ENCODE assay signal across 9 cellular contexts in genomic region chr3:127473244-127474024, GRCh38.
DNase-seq lines count a peak whose midpoint lies in the region; ATAC-seq, FAIRE-seq and TF ChIP-seq lines count a peak whose summit lies in the region.
"Had no signal": no experiment of that assay in that cellular context is flagged by ENCODE, and none has a peak within 500 bp of the region (broad histone marks: within the 10 kb centered on the region; RNA-seq: fewer than 3 reads in every experiment).

No MANE protein-coding gene starts in this region.

- no peak overlapping the region for H3K4me2 ChIP-seq in Loucy (ENCODE audit: low read depth, low read length, poor library complexity, severe bottlenecking)

- no peak overlapping the region for H3K27ac ChIP-seq in small intestine (ENCODE audit: low read depth in 1 of 2, low read length in 1 of 2)

- H3K9me2 ChIP-seq in Loucy (replicated peaks; ENCODE audit: low read depth, low read length) = no peaks in the 10 kb centered on the region

- H3K4me3 ChIP-seq in Loucy (ENCODE audit: low read length, poor library complexity, severe bottlenecking) = no peak overlapping the region
- no peak overlapping the region for H3K4me3 ChIP-seq in bronchial epithelial cell (ENCODE audit: low read depth, low read length)
- no peak overlapping the region for H3K4me3 ChIP-seq in small intestine (ENCODE audit: low read depth in 1 of 2, low read length in 2 of 2)

- H2AFZ ChIP-seq in Loucy (ENCODE audit: low read length) = no peak overlapping the region

- no peak overlapping the region for H3K27ac Mint-ChIP-seq in activated CD4-positive, alpha-beta T cell treated with anti-CD3 and anti-CD28 coated beads, Interleukin-2, amount 10 ng/mL, durations not matched to agents 24 days and 14 days
- H3K27ac Mint-ChIP-seq: CD8-positive, alpha-beta T cell had no signal

- H3K36me3 ChIP-seq in Loucy (ENCODE audit: insufficient read depth, low read length) (no peaks in the 10 kb centered on the region), bronchial epithelial cell (ENCODE audit: control insufficient read depth, insufficient read depth, low read length) (no peaks in the 10 kb centered on the region), small intestine (ENCODE audit: control insufficient read depth in 2 of 2, insufficient read depth in 2 of 2, low read length in 2 of 2) (no peaks in the 10 kb centered on the region)

- no peak overlapping the region for H3K4me3 Mint-ChIP-seq in activated CD4-positive, alpha-beta T cell treated with anti-CD3 and anti-CD28 coated beads, Interleukin-2, amount 10 ng/mL, durations not matched to agents 24 days and 14 days
- H3K4me3 Mint-ChIP-seq: CD8-positive, alpha-beta T cell had no signal

- 47 to 61% (median 47%) methylated on average over 10 of the region's 10 CpGs for WGBS in small intestine, 3 donors

- no peaks in the 10 kb centered on the region for H4K20me1 ChIP-seq in Loucy (ENCODE audit: insufficient read depth, low read length, poor library complexity, severe bottlenecking)

- H3K27me3 ChIP-seq in Loucy (ENCODE audit: insufficient read depth, low read length, poor library complexity, severe bottlenecking) (no peaks in the 10 kb centered on the region), bronchial epithelial cell (ENCODE audit: control insufficient read depth, insufficient read depth, low read length) (peaks cover under 1% of the 10 kb centered on the region), small intestine (ENCODE audit: control insufficient read depth in 2 of 2, insufficient read depth in 2 of 2, low read length in 2 of 2) (no peaks in the 10 kb centered on the region)

- no peak overlapping the region for H3K9ac ChIP-seq in Loucy (ENCODE audit: low read depth, low read length, poor library complexity, severe bottlenecking)

- TF ChIP-seq CTCF in Loucy (conservative IDR thresholded peaks at IDR 0.05; ENCODE audit: low read length) (peak; percentile 66), bronchial epithelial cell (IDR thresholded peaks at IDR 0.05; ENCODE audit: insufficient read depth, low read length, severe bottlenecking) (peak; percentile 59)

- no peaks in the 10 kb centered on the region for H3K9me3 ChIP-seq in Loucy (ENCODE audit: insufficient read depth, low read depth, low read length)
- no peaks in the 10 kb centered on the region for H3K9me3 ChIP-seq in small intestine (ENCODE audit: control insufficient read depth, low read depth)

- intact Hi-C loops in activated CD4-positive, alpha-beta T cell treated with anti-CD3 and anti-CD28 coated beads, Interleukin-2, amount 10 ng/mL, durations not matched to agents 24 days and 14 days (cut with micrococcal nuclease) = no loop called here
- intact Hi-C loops in Right ventricle myocardium inferior (cut with DNase I) = no loop called here

- H3K27me3 Mint-ChIP-seq in activated CD4-positive, alpha-beta T cell treated with anti-CD3 and anti-CD28 coated beads, Interleukin-2, amount 10 ng/mL, durations not matched to agents 24 days and 14 days = peaks cover 11% of the 10 kb centered on the region

- H3K9me3 Mint-ChIP-seq in activated CD4-positive, alpha-beta T cell treated with anti-CD3 and anti-CD28 coated beads, Interleukin-2, amount 10 ng/mL, durations not matched to agents 24 days and 14 days = no peaks in the 10 kb centered on the region
- H3K9me3 Mint-ChIP-seq: CD8-positive, alpha-beta T cell had no signal

- H3K36me3 Mint-ChIP-seq in activated CD4-positive, alpha-beta T cell treated with anti-CD3 and anti-CD28 coated beads, Interleukin-2, amount 10 ng/mL, durations not matched to agents 24 days and 14 days (ENCODE audit: low read depth) = no peaks in the 10 kb centered on the region
- H3K36me3 Mint-ChIP-seq: CD8-positive, alpha-beta T cell had no signal

- H3K79me2 ChIP-seq in Loucy (ENCODE audit: insufficient read depth, low read length) = no peaks in the 10 kb centered on the region

- no peaks in the 10 kb centered on the region for H3F3A ChIP-seq in Loucy (ENCODE audit: low read depth)

- no peaks in the 10 kb centered on the region for H3K4me1 ChIP-seq in Loucy (ENCODE audit: insufficient read depth, low read length, poor library complexity, severe bottlenecking)
- H3K4me1 ChIP-seq in small intestine (ENCODE audit: control insufficient read depth in 2 of 2, insufficient read depth in 1 of 2, low read depth in 1 of 2, low read length in 1 of 2) = no peaks in the 10 kb centered on the region

- DNase-seq in activated CD4-positive, alpha-beta T cell treated with anti-CD3 and anti-CD28 coated beads, Interleukin-2, amount 10 ng/mL, durations not matched to agents 24 days and 14 days = peak; percentile 62
- DNase-seq in activated CD4-positive, alpha-beta T cell treated with anti-CD3 and anti-CD28 coated beads for 1 hour = no peak
- DNase-seq in bronchial epithelial cell (ENCODE audit: low read depth) (peak; percentile 29), small intestine (peak; percentile 22), Right ventricle myocardium inferior (ENCODE audit: missing footprints) (no peak), anterior cingulate cortex (lab: John Stamatoyannopoulos, UW) (no peak)
- DNase-seq: CD8-positive, alpha-beta T cell had no signal

- no peaks in the 10 kb centered on the region for H3K4me1 Mint-ChIP-seq in activated CD4-positive, alpha-beta T cell treated with anti-CD3 and anti-CD28 coated beads, Interleukin-2, amount 10 ng/mL, durations not matched to agents 24 days and 14 days

- ATAC-seq in HG02973 (IDR thresholded peaks at IDR 0.05; ENCODE audit: unreplicated experiment) = no peak
- no peak for ATAC-seq in Right ventricle myocardium inferior
- ATAC-seq: CD8-positive, alpha-beta T cell had no signal

- FAIRE-seq in bronchial epithelial cell (lab: Jason Lieb, UNC) = no peak
- no peak for FAIRE-seq in small intestine (lab: Jason Lieb, UNC)

Comparison
In these comparisons a context has a peak if more than half of its experiments do, and no peak if none do; other contexts are left out.
1. DNase-seq: peak in activated CD4-positive, alpha-beta T cell treated with anti-CD3 and anti-CD28 coated beads, Interleukin-2, amount 10 ng/mL, durations not matched to agents 24 days and 14 days (single experiment), bronchial epithelial cell (single experiment) and small intestine (single experiment); none in activated CD4-positive, alpha-beta T cell treated with anti-CD3 and anti-CD28 coated beads for 1 hour (single experiment), Right ventricle myocardium inferior (single experiment) and anterior cingulate cortex (0 of 58).